1 cellular context compared by ENCODE assay signal in genomic region chr7:47725031-47725780, GRCh38.
TF ChIP-seq lines count a peak whose summit lies in the region.

No MANE protein-coding gene starts in this region.

TF ChIP-seq in GM23338, 12 proteins besides CTCF, POLR2A, EP300 and RAD21 (continued from another document):
- TF ChIP-seq REST (IDR thresholded peaks at IDR 0.05; ENCODE audit: unreplicated experiment): no peak
- TF ChIP-seq ZNF331 (CRISPR knock-in tag; IDR thresholded peaks at IDR 0.05; ENCODE audit: low read depth): no peak
- no peak for TF ChIP-seq ZNF462 (CRISPR knock-in tag; IDR thresholded peaks at IDR 0.05)
- TF ChIP-seq EZH2 (IDR thresholded peaks at IDR 0.05; ENCODE audit: low read depth, unreplicated experiment): no peak
